In the genomic region with DNA sequence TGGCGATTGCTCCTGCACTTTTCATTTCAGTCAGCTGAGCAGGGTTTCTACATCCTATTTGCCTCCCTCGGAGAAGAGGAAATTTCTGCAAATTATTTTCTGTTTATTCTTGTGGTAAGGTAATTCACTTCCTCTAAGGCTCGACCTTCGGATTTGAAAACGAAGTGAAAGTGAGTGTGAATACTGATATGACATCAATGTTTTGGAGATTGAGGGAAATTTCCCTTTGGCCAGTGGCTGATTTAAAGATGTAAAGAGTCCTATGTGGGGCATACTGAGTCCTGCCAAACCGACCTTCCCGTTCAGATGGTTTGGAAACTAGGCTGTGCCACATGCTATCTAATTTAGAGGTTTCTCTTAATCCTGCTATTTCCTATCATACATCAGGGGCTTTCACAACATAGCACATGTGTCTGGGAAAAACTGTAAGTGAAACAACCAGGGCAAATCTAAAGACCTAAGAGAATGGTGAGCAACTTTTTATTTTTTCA, we compare ENCODE assay signal across 24 cellular contexts.
DNase-seq lines count a peak whose midpoint lies in the region; ATAC-seq and TF ChIP-seq lines count a peak whose summit lies in the region.
"Had no signal": no experiment of that assay in that cellular context is flagged by ENCODE, and none has a peak within 500 bp of the region (broad histone marks: within the 10 kb centered on the region; RNA-seq: fewer than 3 reads in every experiment).

No MANE protein-coding gene starts in this region.

- no peak for ATAC-seq in SK-N-SH treated with all-trans-retinoic acid at 6 μM for 48 hours
- ATAC-seq: activated naive CD4-positive, alpha-beta T cell treated with anti-CD3 and anti-CD28 coated beads, Interleukin-2, amount 50 U/mL, for 72 hours; activated T-cell treated with anti-CD3 and anti-CD28 coated beads, Interleukin-2, amount 50 U/mL, for 72 hours; sciatic nerve; stimulated activated effector memory CD8-positive, alpha-beta T cell treated with anti-CD3 and anti-CD28 coated beads, Interleukin-12 subunit alpha, Interleukin-12 subunit beta, amount 100 ng/mL, for 72 hours had no signal

- peak overlapping the region; percentile 9; the same call in 1 of the 2 replicates for H3K9ac ChIP-seq in SK-N-SH
- H3K9ac ChIP-seq in fibroblast of lung (ENCODE audit: insufficient read depth, low read length) = no peak overlapping the region
- H3K9ac ChIP-seq in smooth muscle cell (ENCODE audit: low read depth) = no peak overlapping the region

- TF ChIP-seq RAD21 in SK-N-SH (IDR thresholded peaks at IDR 0.05; ENCODE audit: low read length) = no peak

- POLR2A ChIA-PET in SK-N-SH (lab: Yijun Ruan, JAX) = no interaction called here

- H3K36me3 ChIP-seq in SK-N-SH (replicated peaks in 1 of 2; ENCODE audit: control insufficient read depth in 1 of 2, insufficient read depth in 2 of 2, low read length in 1 of 2) (no peaks in the 10 kb centered on the region), SJSA1 (no peaks in the 10 kb centered on the region), fibroblast of lung (ENCODE audit: control insufficient read depth, insufficient read depth, low read length) (no peaks in the 10 kb centered on the region), smooth muscle cell (ENCODE audit: low read depth) (no peaks in the 10 kb centered on the region)

- H3F3A ChIP-seq in SK-N-SH (replicated peaks; ENCODE audit: insufficient read depth) (peaks cover 40% of the 10 kb centered on the region), smooth muscle cell (ENCODE audit: low read depth) (peaks cover 18% of the 10 kb centered on the region)

- WGBS in SK-N-SH (ENCODE audit: low lambda C conversion rate) = 18% methylated on average over 7 of the region's 7 CpGs
- WGBS in smooth muscle cell (ENCODE audit: low lambda C conversion rate) = 32% methylated on average over 7 of the region's 7 CpGs

- H3K27me3 ChIP-seq in SK-N-SH (ENCODE audit: insufficient read depth) = no peaks in the 10 kb centered on the region
- no peaks in the 10 kb centered on the region for H3K27me3 ChIP-seq in SJSA1 (replicated peaks)
- no peaks in the 10 kb centered on the region for H3K27me3 ChIP-seq in fibroblast of lung (ENCODE audit: control insufficient read depth, insufficient read depth, low read length)
- H3K27me3 ChIP-seq in smooth muscle cell (ENCODE audit: low read depth) = no peaks in the 10 kb centered on the region
- H3K27me3 ChIP-seq: testis had no signal

- H4K20me1 ChIP-seq in SK-N-SH (ENCODE audit: insufficient read depth) (no peaks in the 10 kb centered on the region), fibroblast of lung (ENCODE audit: control insufficient read depth, extremely low read depth, insufficient read depth, low read length) (no peaks in the 10 kb centered on the region), smooth muscle cell (ENCODE audit: low read depth) (no peaks in the 10 kb centered on the region)

- no peaks in the 10 kb centered on the region for H3K79me2 ChIP-seq in SK-N-SH (ENCODE audit: insufficient read depth)
- H3K79me2 ChIP-seq in fibroblast of lung (ENCODE audit: control insufficient read depth, insufficient read depth, low read length) = no peaks in the 10 kb centered on the region
- no peaks in the 10 kb centered on the region for H3K79me2 ChIP-seq in smooth muscle cell (ENCODE audit: low read depth)

- DNase-seq in SK-N-SH = no peak
- DNase-seq in SJSA1 (ENCODE audit: low read depth in 1 of 2, low spot score in 2 of 2) = no peak
- peak in 1 of 2 donors; percentile 45 for DNase-seq in fibroblast of lung (ENCODE audit: low read depth in 2 of 2)
- DNase-seq in smooth muscle cell (lab: John Stamatoyannopoulos, UW; ENCODE audit: unreplicated experiment) = no peak
- DNase-seq in iPS-NIHi7 (ENCODE audit: extremely low spot score) = no peak
- no peak for DNase-seq in NCI-H1048 (lab: John Stamatoyannopoulos, UW)
- no peak for DNase-seq in ecto neural progenitor cell (ENCODE audit: low spot score)
- DNase-seq: activated CD4-positive, CD25-positive, alpha-beta regulatory T cell treated with anti-CD3 and anti-CD28 coated beads, Interleukin-2, amount 50 U/mL, for 72 hours; activated CD8-positive, alpha-beta memory T cell treated with anti-CD3 and anti-CD28 coated beads for 24 hours; activated T-cell treated with anti-CD3 and anti-CD28 coated beads, Interleukin-2, amount 50 U/mL, for 72 hours; foreskin melanocyte; hippocampal formation; islet precursor cell; MM.1S; NCI-H187; NCI-H226; testis had no signal

- TF ChIP-seq CTCF in SK-N-SH (IDR thresholded peaks at IDR 0.05) (no peak), fibroblast of lung (conservative IDR thresholded peaks at IDR 0.05 in 1 of 2, IDR thresholded peaks at IDR 0.05 in 1 of 2; ENCODE audit: low read depth in 1 of 2, low read length in 2 of 2) (no peak), smooth muscle cell (IDR thresholded peaks at IDR 0.05; ENCODE audit: borderline replicate concordance, insufficient read depth, poor library complexity, severe bottlenecking) (no peak)

- H2AFZ ChIP-seq in SK-N-SH (ENCODE audit: low read depth) = peak overlapping the region; percentile 51; the same call in 1 of the 2 replicates
- H2AFZ ChIP-seq in fibroblast of lung (ENCODE audit: low read length) = peak overlapping the region; percentile 15
- no peak overlapping the region for H2AFZ ChIP-seq in smooth muscle cell (ENCODE audit: low read depth)

- H3K4me3 ChIP-seq in SK-N-SH (ENCODE audit: low read depth in 2 of 2, low read length in 1 of 2) (peak overlapping the region in 1 of 2 experiments; percentile 14; a peak in 1 of 4 replicates), SJSA1 (peak overlapping the region; percentile 22), fibroblast of lung (replicated peaks in 1 of 4; ENCODE audit: control extremely low read depth in 1 of 4, insufficient read depth in 1 of 4, low read depth in 3 of 4, low read length in 4 of 4) (peak overlapping the region in 3 of 4 experiments; percentile 5 to 31 (median 29)), smooth muscle cell (peak overlapping the region; percentile 6)
- H3K4me3 ChIP-seq: lung, testis had no signal

- no peaks in the 10 kb centered on the region for H3K9me3 ChIP-seq in SK-N-SH
- H3K9me3 ChIP-seq in SJSA1 (replicated peaks) = no peaks in the 10 kb centered on the region
- H3K9me3 ChIP-seq in fibroblast of lung (ENCODE audit: control insufficient read depth, insufficient read depth, low read depth, low read length) = no peaks in the 10 kb centered on the region
- no peaks in the 10 kb centered on the region for H3K9me3 ChIP-seq in smooth muscle cell (replicated peaks; ENCODE audit: low read depth)
- H3K9me3 ChIP-seq: testis had no signal

- H3K4me2 ChIP-seq in SK-N-SH (peak overlapping the region; percentile 45; the same call in 1 of the 2 replicates), fibroblast of lung (ENCODE audit: extremely low read depth, insufficient read depth, low read length) (peak overlapping the region; percentile 80), smooth muscle cell (peak overlapping the region; percentile 73)

- H3K4me1 ChIP-seq in SK-N-SH (ENCODE audit: control insufficient read depth in 1 of 2, insufficient read depth in 2 of 2, low read depth in 1 of 2, low read length in 1 of 2) (no peaks in the 10 kb centered on the region; a peak in 3 of 4 replicates), SJSA1 (replicated peaks) (peaks cover 17% of the 10 kb centered on the region), fibroblast of lung (ENCODE audit: control insufficient read depth, extremely low read depth, insufficient read depth, low read length) (peaks cover 4% of the 10 kb centered on the region), smooth muscle cell (ENCODE audit: low read depth) (no peaks in the 10 kb centered on the region)
- H3K4me1 ChIP-seq: testis had no signal

- peak overlapping the region in 1 of 2 experiments; percentile 87; a peak in 2 of 4 replicates for H3K27ac ChIP-seq in SK-N-SH (ENCODE audit: low read depth in 2 of 2, low read length in 1 of 2)
- peak overlapping the region; percentile 49 for H3K27ac ChIP-seq in SJSA1
- H3K27ac ChIP-seq in fibroblast of lung (ENCODE audit: insufficient read depth, low read length) = peak overlapping the region; percentile 26
- H3K27ac ChIP-seq in smooth muscle cell (ENCODE audit: low read depth) = peak overlapping the region; percentile 56
- H3K27ac ChIP-seq: C4-2B, HL-60, testis had no signal

- CTCF ChIA-PET in SK-N-SH (lab: Yijun Ruan, JAX) = no interaction called here

- no peak for TF ChIP-seq EP300 in SK-N-SH (IDR thresholded peaks at IDR 0.05; ENCODE audit: borderline replicate concordance in 1 of 2, low read depth in 1 of 2, low read length in 1 of 2)

- H3K9me2 ChIP-seq in SK-N-SH = no peaks in the 10 kb centered on the region

TF ChIP-seq in SK-N-SH, 30 proteins besides CTCF, POLR2A, EP300 and RAD21:
- no peak for TF ChIP-seq MXI1 (IDR thresholded peaks at IDR 0.05; ENCODE audit: low read depth, low read length)

TF ChIP-seq in SK-N-SH treated with all-trans-retinoic acid at 6 μM for 48 hours, 23 proteins besides CTCF, POLR2A, EP300 and RAD21 (continues in another document):
- TF ChIP-seq, protein P1, sequence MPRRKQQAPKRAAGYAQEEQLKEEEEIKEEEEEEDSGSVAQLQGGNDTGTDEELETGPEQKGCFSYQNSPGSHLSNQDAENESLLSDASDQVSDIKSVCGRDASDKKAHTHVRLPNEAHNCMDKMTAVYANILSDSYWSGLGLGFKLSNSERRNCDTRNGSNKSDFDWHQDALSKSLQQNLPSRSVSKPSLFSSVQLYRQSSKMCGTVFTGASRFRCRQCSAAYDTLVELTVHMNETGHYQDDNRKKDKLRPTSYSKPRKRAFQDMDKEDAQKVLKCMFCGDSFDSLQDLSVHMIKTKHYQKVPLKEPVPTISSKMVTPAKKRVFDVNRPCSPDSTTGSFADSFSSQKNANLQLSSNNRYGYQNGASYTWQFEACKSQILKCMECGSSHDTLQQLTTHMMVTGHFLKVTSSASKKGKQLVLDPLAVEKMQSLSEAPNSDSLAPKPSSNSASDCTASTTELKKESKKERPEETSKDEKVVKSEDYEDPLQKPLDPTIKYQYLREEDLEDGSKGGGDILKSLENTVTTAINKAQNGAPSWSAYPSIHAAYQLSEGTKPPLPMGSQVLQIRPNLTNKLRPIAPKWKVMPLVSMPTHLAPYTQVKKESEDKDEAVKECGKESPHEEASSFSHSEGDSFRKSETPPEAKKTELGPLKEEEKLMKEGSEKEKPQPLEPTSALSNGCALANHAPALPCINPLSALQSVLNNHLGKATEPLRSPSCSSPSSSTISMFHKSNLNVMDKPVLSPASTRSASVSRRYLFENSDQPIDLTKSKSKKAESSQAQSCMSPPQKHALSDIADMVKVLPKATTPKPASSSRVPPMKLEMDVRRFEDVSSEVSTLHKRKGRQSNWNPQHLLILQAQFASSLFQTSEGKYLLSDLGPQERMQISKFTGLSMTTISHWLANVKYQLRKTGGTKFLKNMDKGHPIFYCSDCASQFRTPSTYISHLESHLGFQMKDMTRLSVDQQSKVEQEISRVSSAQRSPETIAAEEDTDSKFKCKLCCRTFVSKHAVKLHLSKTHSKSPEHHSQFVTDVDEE (CRISPR knock-in tag; IDR thresholded peaks at IDR 0.05) = no peak
- TF ChIP-seq CSDC2 (CRISPR knock-in tag; IDR thresholded peaks at IDR 0.05) = no peak
- no peak for TF ChIP-seq BACH2 (CRISPR knock-in tag; IDR thresholded peaks at IDR 0.05; ENCODE audit: borderline replicate concordance)
- no peak for TF ChIP-seq ESRRG (CRISPR knock-in tag; IDR thresholded peaks at IDR 0.05)
- no peak for TF ChIP-seq ZC3H10 (CRISPR knock-in tag; IDR thresholded peaks at IDR 0.05)
